Comparison of ENCODE assay signal across 3 cellular contexts in the genomic region with DNA sequence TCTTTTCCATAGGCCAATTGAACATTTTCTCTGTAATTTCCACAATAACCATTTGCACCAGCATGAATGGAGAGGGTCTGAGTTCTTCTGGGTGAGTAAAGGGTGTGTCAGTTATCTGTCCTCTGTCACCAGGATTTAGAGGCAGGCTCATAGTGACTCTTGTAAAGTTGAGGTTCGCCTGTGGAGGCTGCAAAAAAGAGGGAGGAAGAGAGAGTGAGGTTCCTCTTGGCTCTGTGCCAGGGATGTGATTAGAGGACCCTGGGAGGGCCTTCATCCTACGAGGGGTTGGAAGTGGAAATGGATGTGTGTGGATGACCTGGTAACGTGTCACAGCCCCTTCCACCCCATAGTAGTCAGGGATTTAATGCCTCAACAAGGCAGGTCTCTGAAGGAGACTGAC.
TF ChIP-seq lines count a peak whose summit lies in the region.

No MANE protein-coding gene starts in this region.

TF ChIP-seq in HepG2, 621 proteins besides CTCF, POLR2A, EP300 and RAD21:
- TF ChIP-seq RBM39 (IDR thresholded peaks at IDR 0.05; ENCODE audit: low read depth, low read length, poor library complexity, severe bottlenecking), result no peak
- peak; percentile 55 for TF ChIP-seq LCORL (IDR thresholded peaks at IDR 0.05)
- TF ChIP-seq LCORL (CRISPR knock-in tag; IDR thresholded peaks at IDR 0.05), result no peak
TF ChIP-seq in HepG2: peak in this region for 1.

TF ChIP-seq in Ishikawa, 13 proteins besides CTCF, POLR2A, EP300 and RAD21:
- TF ChIP-seq NFIC (IDR thresholded peaks at IDR 0.05) (peak; percentile 73), MAX (IDR thresholded peaks at IDR 0.05) (no peak)

TF ChIP-seq in H1, 55 proteins besides CTCF, POLR2A, EP300 and RAD21:
- TF ChIP-seq GTF2F1 (IDR thresholded peaks at IDR 0.05; ENCODE audit: borderline replicate concordance, low read depth, low read length) (no peak), HDAC6 (IDR thresholded peaks at IDR 0.05; ENCODE audit: low read depth, low read length) (no peak), BRCA1 (IDR thresholded peaks at IDR 0.05; ENCODE audit: low read depth, low read length) (no peak), JUN (IDR thresholded peaks at IDR 0.05; ENCODE audit: low read depth, low read length) (no peak), SUZ12 (IDR thresholded peaks at IDR 0.05; ENCODE audit: low read length) (no peak), BCL11A (IDR thresholded peaks at IDR 0.05; ENCODE audit: low read depth in 2 of 2, low read length in 2 of 2) (no peak), NANOG (IDR thresholded peaks at IDR 0.05; ENCODE audit: insufficient read depth, low read depth, low read length, poor library complexity, severe bottlenecking) (no peak)
- TF ChIP-seq, protein P1, sequence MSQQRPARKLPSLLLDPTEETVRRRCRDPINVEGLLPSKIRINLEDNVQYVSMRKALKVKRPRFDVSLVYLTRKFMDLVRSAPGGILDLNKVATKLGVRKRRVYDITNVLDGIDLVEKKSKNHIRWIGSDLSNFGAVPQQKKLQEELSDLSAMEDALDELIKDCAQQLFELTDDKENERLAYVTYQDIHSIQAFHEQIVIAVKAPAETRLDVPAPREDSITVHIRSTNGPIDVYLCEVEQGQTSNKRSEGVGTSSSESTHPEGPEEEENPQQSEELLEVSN (IDR thresholded peaks at IDR 0.05), result no peak
TF ChIP-seq in H1: peak in this region for 0.
